ENCODE assay signal across 24 cellular contexts in genomic region chr1:247574236-247574635, GRCh38. TPM values are rescaled to one million over a fixed set of nuclear protein-coding genes. Genes with fewer than 3 reads are reported as not detected.
"Had no signal": no experiment of that assay in that cellular context is flagged by ENCODE, and none has a peak within 500 bp of the region (broad histone marks: within the 10 kb centered on the region; RNA-seq: fewer than 3 reads in every experiment).

No MANE protein-coding gene starts in this region.

- H3K27me3 ChIP-seq: colonic mucosa, esophagus squamous epithelium, foreskin keratinocyte, gastrocnemius medialis, heart left ventricle, heart right ventricle had no signal

- H3K9me3 ChIP-seq: colonic mucosa, esophagus muscularis mucosa, esophagus squamous epithelium, gastrocnemius medialis had no signal

- H3K27ac ChIP-seq: colonic mucosa, coronary artery, dorsolateral prefrontal cortex, epithelial cell of prostate, esophagus muscularis mucosa, esophagus squamous epithelium, foreskin keratinocyte, gastrocnemius medialis, gastroesophageal sphincter, heart left ventricle, heart right ventricle had no signal

- H3K36me3 ChIP-seq: colonic mucosa, esophagus muscularis mucosa, esophagus squamous epithelium, gastrocnemius medialis, gastroesophageal sphincter, heart left ventricle, heart right ventricle had no signal

- H3K4me3 ChIP-seq: colonic mucosa, coronary artery, dorsolateral prefrontal cortex, esophagus muscularis mucosa, esophagus squamous epithelium, gastrocnemius medialis, gastroesophageal sphincter, heart left ventricle, heart right ventricle had no signal

- DNase-seq: colonic mucosa; cortex of kidney; dermis blood vessel endothelial cell; dorsolateral prefrontal cortex; effector CD4-positive, alpha-beta T cell; effector CD8-positive, alpha-beta T cell; effector memory CD4-positive, alpha-beta T cell; effector memory CD8-positive, alpha-beta T cell; endodermal cell; esophagus squamous epithelium; foreskin fibroblast; foreskin keratinocyte; foreskin melanocyte; gastrocnemius medialis; glutamatergic neuron; heart left ventricle; heart right ventricle had no signal

- H3K4me1 ChIP-seq: colonic mucosa, esophagus muscularis mucosa, esophagus squamous epithelium, foreskin keratinocyte, gastrocnemius medialis, gastroesophageal sphincter, heart left ventricle, heart right ventricle had no signal

RNA-seq across cellular contexts. Expression of gene OR2G2, which starts 13.9 kb away (rescaled TPM):
- polyA plus RNA-seq: endothelial cell of umbilical vein, esophagus, fibroblast of lung, foreskin keratinocyte, heart left ventricle, heart right ventricle had no signal

RNA-seq across cellular contexts. Expression of gene GCSAML, which starts 25.3 kb away (rescaled TPM):
- polyA plus RNA-seq: endothelial cell of umbilical vein, fibroblast of lung, foreskin keratinocyte had no signal

RNA-seq across cellular contexts. Expression of gene OR2G3, which starts 31.1 kb away (rescaled TPM):
- polyA plus RNA-seq: endothelial cell of umbilical vein, esophagus, fibroblast of lung, foreskin keratinocyte, heart left ventricle, heart right ventricle had no signal

RNA-seq across cellular contexts. Expression of gene OR2C3, which starts 38.0 kb away (rescaled TPM):
- polyA plus RNA-seq: endothelial cell of umbilical vein, esophagus, fibroblast of lung, foreskin keratinocyte, heart left ventricle had no signal
